10 cellular contexts compared by ENCODE assay signal in genomic region chr19:16372065-16372915, GRCh38. TPM values are rescaled to one million over a fixed set of nuclear protein-coding genes. Genes with fewer than 3 reads are reported as not detected.
A peak's percentile ranks its signal among the peaks of the same experiment; 100 is the strongest.
DNase-seq lines count a peak whose midpoint lies in the region; ATAC-seq and TF ChIP-seq lines count a peak whose summit lies in the region.
"Had no signal": no experiment of that assay in that cellular context is flagged by ENCODE, and none has a peak within 500 bp of the region (broad histone marks: within the 10 kb centered on the region; RNA-seq: fewer than 3 reads in every experiment).

No MANE protein-coding gene starts in this region.

- peaks cover 28% of the 10 kb centered on the region for H3K36me3 Mint-ChIP-seq in MCF 10A (ENCODE audit: insufficient read depth, unreplicated experiment)
- H3K36me3 Mint-ChIP-seq: naive thymus-derived CD8-positive, alpha-beta T cell had no signal

- H3K36me3 ChIP-seq in breast epithelium (no peaks in the 10 kb centered on the region), esophagus squamous epithelium (peaks cover 0 to 68% (median 0%) of the 10 kb centered on the region in 3 donors), tibial nerve (peaks cover 0 to 44% (median 0%) of the 10 kb centered on the region in 3 donors), brain microvascular endothelial cell (replicated peaks) (peaks cover 22% of the 10 kb centered on the region)

- H3K27ac ChIP-seq in breast epithelium (peak overlapping the region; percentile 50 to 88), esophagus squamous epithelium (peak overlapping the region; percentile 36 to 79 (median 55)), tibial nerve (peak overlapping the region; percentile 66 to 90 (median 77)), brain microvascular endothelial cell (no peak overlapping the region)

- WGBS in esophagus squamous epithelium, 2 donors: 66 to 75% methylated on average over 8 to 12 of the region's 17 CpGs
- 85 to 86% methylated on average over 16 to 17 of the region's 17 CpGs for WGBS in tibial nerve, 2 donors

- POLR2A ChIA-PET in MCF 10A (lab: Yijun Ruan, JAX): no interaction called here

- BruUV-seq in MCF 10A (replicated peaks; lab: Mats Ljungman, UMichigan): no TSS peak

- H3K4me1 Mint-ChIP-seq in MCF 10A (ENCODE audit: insufficient read depth, unreplicated experiment): no peaks in the 10 kb centered on the region

- ATAC-seq in HG03342 (IDR thresholded peaks at IDR 0.05; ENCODE audit: unreplicated experiment) (peak; percentile 10), left lobe of liver (no peak)
- ATAC-seq: Panc1 had no signal

- H3K9me3 ChIP-seq in breast epithelium: no peaks in the 10 kb centered on the region
- no peaks in the 10 kb centered on the region for H3K9me3 ChIP-seq in esophagus squamous epithelium
- no peaks in the 10 kb centered on the region for H3K9me3 ChIP-seq in tibial nerve

- H3K4me1 ChIP-seq in breast epithelium (peaks cover 0 to 4% of the 10 kb centered on the region in 2 donors), esophagus squamous epithelium (peaks cover 7 to 57% (median 36%) of the 10 kb centered on the region in 3 donors), tibial nerve (peaks cover 0 to 59% (median 44%) of the 10 kb centered on the region in 4 donors)

- no peak for DNase-seq in breast epithelium (ENCODE audit: low spot score in 2 of 2)
- DNase-seq in MCF 10A (ENCODE audit: unreplicated experiment): no peak
- no peak for DNase-seq in esophagus squamous epithelium (lab: John Stamatoyannopoulos, UW)
- no peak for DNase-seq in tibial nerve (ENCODE audit: low spot score in 2 of 2)
- no peak for DNase-seq in brain microvascular endothelial cell
- DNase-seq in NCI-H774 (lab: John Stamatoyannopoulos, UW): no peak
- no peak for DNase-seq in left lobe of liver (ENCODE audit: low spot score)

- no peak overlapping the region for H3K27ac Mint-ChIP-seq in MCF 10A (ENCODE audit: low read depth, unreplicated experiment)
- H3K27ac Mint-ChIP-seq: naive thymus-derived CD8-positive, alpha-beta T cell had no signal

- no peaks in the 10 kb centered on the region for H3K27me3 Mint-ChIP-seq in MCF 10A (ENCODE audit: insufficient read depth, unreplicated experiment)

- H3K4me3 ChIP-seq in breast epithelium (no peak overlapping the region), esophagus squamous epithelium (no peak overlapping the region), tibial nerve (no peak overlapping the region), brain microvascular endothelial cell (ENCODE audit: low read depth, low read length) (no peak overlapping the region)

- in situ Hi-C loops in brain microvascular endothelial cell (cut with HindIII; ENCODE audit: low pct_ligation_motif_present, low sequenced_read_pairs): loop anchor here (25.0 kb wide), 1 partner anchor 135 kb away; no protein-coding TSS in a partner anchor

- H3K27me3 ChIP-seq in breast epithelium: no peaks in the 10 kb centered on the region
- peaks cover 0 to 3% (median 0%) of the 10 kb centered on the region in 4 donors for H3K27me3 ChIP-seq in esophagus squamous epithelium
- no peaks in the 10 kb centered on the region for H3K27me3 ChIP-seq in tibial nerve
- H3K27me3 ChIP-seq in brain microvascular endothelial cell (replicated peaks): no peaks in the 10 kb centered on the region

- H3K4me3 Mint-ChIP-seq in MCF 10A (ENCODE audit: unreplicated experiment): no peak overlapping the region

- intact Hi-C loops in breast epithelium (cut with DNase I; ENCODE audit: low total_unique reads) (no loop called here), MCF 10A (cut with micrococcal nuclease) (no loop called here), esophagus squamous epithelium (cut with DNase I) (no loop called here)

- TF ChIP-seq CTCF in breast epithelium (IDR thresholded peaks at IDR 0.05) (no peak), MCF 10A (IDR thresholded peaks at IDR 0.05; ENCODE audit: unreplicated experiment) (no peak), esophagus squamous epithelium (IDR thresholded peaks at IDR 0.05) (no peak), tibial nerve (IDR thresholded peaks at IDR 0.05) (no peak), brain microvascular endothelial cell (IDR thresholded peaks at IDR 0.05; ENCODE audit: low read depth, low read length, missing control alignments) (no peak)

- H3K9me3 Mint-ChIP-seq in MCF 10A (ENCODE audit: unreplicated experiment): no peaks in the 10 kb centered on the region
- H3K9me3 Mint-ChIP-seq: naive thymus-derived CD8-positive, alpha-beta T cell had no signal

- no peak for TF ChIP-seq EP300 in tibial nerve (IDR thresholded peaks at IDR 0.05)

- CTCF ChIA-PET in MCF 10A (lab: Yijun Ruan, JAX): interaction anchor here (0.9 to 2.0 kb wide), 3 partner anchors 10 to 125 kb away, joined by 3 to 8 read pairs (median 6); no protein-coding TSS in a partner anchor

- TF ChIP-seq POLR2A in breast epithelium (IDR thresholded peaks at IDR 0.05): no peak
- TF ChIP-seq POLR2A in esophagus squamous epithelium (IDR thresholded peaks at IDR 0.05): no peak
- TF ChIP-seq POLR2A in tibial nerve (IDR thresholded peaks at IDR 0.05): no peak

RNA-seq across cellular contexts. Expression of gene KLF2, which starts 47.7 kb away (rescaled TPM):
- total RNA-seq in breast epithelium (10 to 100 TPM; 12.0 to 23.3 (median 21.8) TPM), MCF 10A (2022) (3.3 and 3.8 TPM in 2 replicates), esophagus squamous epithelium (10 to 100 TPM in 1 of 4 donors, 1 to 10 TPM in 3; 4.2 to 11.4 (median 8.0) TPM), tibial nerve (100 to 1,000 TPM; 115 to 236 (median 167) TPM), left lobe of liver (8.5 TPM)

Comparison
In these comparisons a context has a peak if more than half of its experiments do, and no peak if none do; other contexts are left out.
1. RNA of gene KLF2, which starts 47.7 kb away (total RNA-seq): 115 to 236 TPM in tibial nerve; 12.0 to 23.3 TPM in breast epithelium, 4.2 to 11.4 TPM in esophagus squamous epithelium, 8.5 TPM in left lobe of liver (single experiment) and 3.3 to 3.8 TPM in MCF 10A; every median in the first group is over 4 times any median in the second.